In genomic region chr7:129317450-129317849, GRCh38 we compare ENCODE assay signal across 27 cellular contexts.
"Had no signal": no experiment of that assay in that cellular context is flagged by ENCODE, and none has a peak within 500 bp of the region (broad histone marks: within the 10 kb centered on the region; RNA-seq: fewer than 3 reads in every experiment).

No MANE protein-coding gene starts in this region.

- H3K4me3 ChIP-seq: left lung, lower lobe of right lung, ovary, prostate gland, skin epidermis, stomach, thoracic aorta, tibial artery, upper lobe of right lung had no signal

- H3K9me3 ChIP-seq: lower lobe of right lung, ovary, prostate gland, thoracic aorta, tibial artery, upper lobe of right lung had no signal

- H3K9me3 Mint-ChIP-seq: mesothelial cell of epicardium; natural killer cell; stimulated activated naive B cell treated with anti-CD40 and anti-IgM and Interleukin-4, amounts not matched to agents 10 μg/mL and 1 μg/mL and 100 μg/mL, for 72 hours had no signal

- DNase-seq: kidney; left colon; left lung; lower lobe of right lung; mammary epithelial cell; mesenchymal stem cell; naive B cell; natural killer cell; nephron progenitor cell; ovary; posterior cingulate gyrus; retina; right cardiac atrium; stimulated activated CD4-positive, alpha-beta T cell treated with anti-CD3 and anti-CD28 coated beads, Interleukin-12 subunit alpha, Interleukin-12 subunit beta, amount 100 ng/mL, for 4 hours; stimulated activated CD4-positive, alpha-beta T cell treated with anti-CD3 and anti-CD28 coated beads, Interleukin-15, amount 100 ng/mL, for 24 hours; stimulated activated CD4-positive, alpha-beta T cell treated with anti-CD3 and anti-CD28 coated beads, Interleukin-2, amount 100 ng/mL, for 24 hours; stimulated activated CD4-positive, alpha-beta T cell treated with anti-CD3 and anti-CD28 coated beads, Interleukin-4, amount 100 ng/mL, for 1 hour; stimulated activated naive B cell treated with anti-CD40 and anti-IgM and Interleukin-4, amounts not matched to agents 10 μg/mL and 1 μg/mL and 100 μg/mL, for 72 hours; stimulated activated naive CD8-positive, alpha-beta T cell treated with anti-CD3 and anti-CD28 coated beads, Interleukin-15, Interleukin-2, amounts not matched to agents 100 U/mL and 50 U/mL, for 24 hours; stomach; tibial artery; upper lobe of right lung had no signal

- H3K27me3 Mint-ChIP-seq: naive B cell; stimulated activated naive B cell treated with anti-CD40 and anti-IgM and Interleukin-4, amounts not matched to agents 10 μg/mL and 1 μg/mL and 100 μg/mL, for 72 hours had no signal

- ATAC-seq: left colon; left lung; lower lobe of right lung; natural killer cell; right cardiac atrium; sciatic nerve; stimulated activated naive B cell treated with anti-CD40 and anti-IgM and Interleukin-4, amounts not matched to agents 10 μg/mL and 1 μg/mL and 100 μg/mL, for 72 hours; stimulated activated naive CD8-positive, alpha-beta T cell treated with anti-CD3 and anti-CD28 coated beads, Interleukin-15, Interleukin-2, amounts not matched to agents 100 U/mL and 50 U/mL, for 24 hours; upper lobe of right lung had no signal

- H3K36me3 Mint-ChIP-seq: natural killer cell had no signal

- H3K27me3 ChIP-seq: left lung, ovary, stomach, tibial artery, upper lobe of right lung had no signal

- H3K27ac ChIP-seq: left lung, lower lobe of right lung, ovary, prostate gland, stomach, thoracic aorta, tibial artery, upper lobe of right lung had no signal

- H3K27ac Mint-ChIP-seq: mesothelial cell of epicardium; naive B cell; natural killer cell; nephron progenitor cell; stimulated activated naive B cell treated with anti-CD40 and anti-IgM and Interleukin-4, amounts not matched to agents 10 μg/mL and 1 μg/mL and 100 μg/mL, for 72 hours had no signal

- H3K36me3 ChIP-seq: lower lobe of right lung, ovary, prostate gland, thoracic aorta, tibial artery, upper lobe of right lung had no signal

- H3K4me1 Mint-ChIP-seq: naive B cell; natural killer cell; stimulated activated naive B cell treated with anti-CD40 and anti-IgM and Interleukin-4, amounts not matched to agents 10 μg/mL and 1 μg/mL and 100 μg/mL, for 72 hours had no signal

- H3K4me1 ChIP-seq: left lung, lower lobe of right lung, prostate gland, upper lobe of right lung had no signal

- H3K4me3 Mint-ChIP-seq: mesothelial cell of epicardium; naive B cell; natural killer cell; nephron progenitor cell; stimulated activated naive B cell treated with anti-CD40 and anti-IgM and Interleukin-4, amounts not matched to agents 10 μg/mL and 1 μg/mL and 100 μg/mL, for 72 hours had no signal
